ENCODE assay signal across 24 cellular contexts in the genomic region with DNA sequence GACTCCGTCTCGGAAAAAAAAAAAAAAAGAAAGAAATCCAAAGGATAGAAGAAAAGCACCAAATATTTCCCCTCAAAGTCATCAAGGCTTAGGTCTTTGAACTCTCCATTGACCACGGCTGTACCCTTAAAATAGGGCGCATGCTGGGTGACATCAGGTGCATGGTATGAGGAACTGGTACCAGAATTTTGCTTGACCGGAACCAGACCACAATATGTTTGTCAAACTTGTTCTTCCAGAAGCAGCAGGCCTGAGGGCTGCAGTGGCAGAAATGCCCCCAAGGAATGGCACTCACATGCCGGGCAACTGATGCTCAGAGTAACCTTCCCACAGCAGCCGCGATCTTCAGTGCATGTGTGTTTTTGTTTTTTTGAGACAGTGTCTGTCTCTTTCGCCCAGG. TPM values are rescaled to one million over a fixed set of nuclear protein-coding genes. Genes with fewer than 3 reads are reported as not detected.
DNase-seq lines count a peak whose midpoint lies in the region; ATAC-seq and TF ChIP-seq lines count a peak whose summit lies in the region.
"Had no signal": no experiment of that assay in that cellular context is flagged by ENCODE, and none has a peak within 500 bp of the region (broad histone marks: within the 10 kb centered on the region; RNA-seq: fewer than 3 reads in every experiment).

No MANE protein-coding gene starts in this region.

- POLR2A ChIA-PET in MCF 10A (lab: Yijun Ruan, JAX), result interaction anchor here (0.6 to 2.1 kb wide), 2 partner anchors 43 to 564 kb away, joined by 4 to 6 read pairs; no protein-coding TSS in a partner anchor

- H3K36me3 ChIP-seq in lower lobe of right lung, result peaks cover 3% of the 10 kb centered on the region

- intact Hi-C loops in MCF 10A (cut with micrococcal nuclease) (no loop called here), lower lobe of right lung (cut with DNase I) (no loop called here)

- no peaks in the 10 kb centered on the region for H3K27me3 ChIP-seq in lower lobe of right lung (ENCODE audit: low read depth)

- H3K27ac Mint-ChIP-seq in MCF 10A (ENCODE audit: low read depth, unreplicated experiment), result peak overlapping the region; percentile 7
- H3K27ac Mint-ChIP-seq: activated CD8-positive, alpha-beta T cell treated with anti-CD3 and anti-CD28 coated beads for 36 hours; activated naive CD8-positive, alpha-beta T cell treated with anti-CD3 and anti-CD28 coated beads, Interleukin-2, amount 50 U/mL, for 24 hours; activated T-cell treated with anti-CD3 and anti-CD28 coated beads, Interleukin-2, amount 50 U/mL, for 72 hours; natural killer cell treated with Interleukin-12 subunit alpha and Interleukin-12 subunit beta and Interleukin-15 and Interleukin-18, amount 100 ng/mL, for 72 hours; T-helper 17 cell had no signal

- no peak overlapping the region for H3K4me3 Mint-ChIP-seq in MCF 10A (ENCODE audit: unreplicated experiment)
- H3K4me3 Mint-ChIP-seq: activated CD8-positive, alpha-beta T cell treated with anti-CD3 and anti-CD28 coated beads for 36 hours; activated naive CD8-positive, alpha-beta T cell treated with anti-CD3 and anti-CD28 coated beads, Interleukin-2, amount 50 U/mL, for 24 hours; activated T-cell treated with anti-CD3 and anti-CD28 coated beads, Interleukin-2, amount 50 U/mL, for 72 hours; natural killer cell treated with Interleukin-12 subunit alpha and Interleukin-12 subunit beta and Interleukin-15 and Interleukin-18, amount 100 ng/mL, for 72 hours; T-helper 17 cell; WTC11 had no signal

- peaks cover 4% of the 10 kb centered on the region for H3K4me1 Mint-ChIP-seq in MCF 10A (ENCODE audit: insufficient read depth, unreplicated experiment)

- no peaks in the 10 kb centered on the region for H3K4me1 ChIP-seq in lower lobe of right lung

- CTCF ChIA-PET in MCF 10A (lab: Yijun Ruan, JAX), result interaction anchor here (0.6 kb wide), 1 partner anchor 40 kb away, joined by 5 read pairs; no protein-coding TSS in a partner anchor

- no peak overlapping the region for H3K27ac ChIP-seq in lower lobe of right lung
- H3K27ac ChIP-seq: GM23248, skin epidermis had no signal

- H3K9me3 ChIP-seq in lower lobe of right lung, result no peaks in the 10 kb centered on the region

- no peaks in the 10 kb centered on the region for H3K9me3 Mint-ChIP-seq in MCF 10A (ENCODE audit: unreplicated experiment)
- H3K9me3 Mint-ChIP-seq: activated CD8-positive, alpha-beta T cell treated with anti-CD3 and anti-CD28 coated beads for 36 hours; activated naive CD8-positive, alpha-beta T cell treated with anti-CD3 and anti-CD28 coated beads, Interleukin-2, amount 50 U/mL, for 24 hours; activated T-cell treated with anti-CD3 and anti-CD28 coated beads, Interleukin-2, amount 50 U/mL, for 72 hours; natural killer cell treated with Interleukin-12 subunit alpha and Interleukin-12 subunit beta and Interleukin-15 and Interleukin-18, amount 100 ng/mL, for 72 hours; WTC11 had no signal

- peaks cover 21% of the 10 kb centered on the region for H3K36me3 Mint-ChIP-seq in MCF 10A (ENCODE audit: insufficient read depth, unreplicated experiment)

- BruUV-seq in MCF 10A (replicated peaks; lab: Mats Ljungman, UMichigan), result no TSS peak

- ATAC-seq in lower lobe of right lung, result peak; percentile 87 to 89
- ATAC-seq in HG02885 (IDR thresholded peaks at IDR 0.05; ENCODE audit: poor library complexity, unreplicated experiment), result no peak
- no peak for ATAC-seq in GM19397 (IDR thresholded peaks at IDR 0.05; ENCODE audit: unreplicated experiment)
- ATAC-seq: activated CD8-positive, alpha-beta T cell treated with anti-CD3 and anti-CD28 coated beads for 36 hours; activated naive CD8-positive, alpha-beta T cell treated with anti-CD3 and anti-CD28 coated beads, Interleukin-2, amount 50 U/mL, for 24 hours; activated T-cell treated with anti-CD3 and anti-CD28 coated beads, Interleukin-2, amount 50 U/mL, for 72 hours; K562; natural killer cell treated with Interleukin-12 subunit alpha and Interleukin-12 subunit beta and Interleukin-15 and Interleukin-18, amount 100 ng/mL, for 72 hours; T-helper 17 cell; WTC11 had no signal

- no peaks in the 10 kb centered on the region for H3K27me3 Mint-ChIP-seq in MCF 10A (ENCODE audit: insufficient read depth, unreplicated experiment)
- H3K27me3 Mint-ChIP-seq: activated CD8-positive, alpha-beta T cell treated with anti-CD3 and anti-CD28 coated beads for 36 hours; activated naive CD8-positive, alpha-beta T cell treated with anti-CD3 and anti-CD28 coated beads, Interleukin-2, amount 50 U/mL, for 24 hours; natural killer cell treated with Interleukin-12 subunit alpha and Interleukin-12 subunit beta and Interleukin-15 and Interleukin-18, amount 100 ng/mL, for 72 hours; progenitor cell of endocrine pancreas; T-helper 17 cell had no signal

- H3K4me3 ChIP-seq in lower lobe of right lung, result no peak overlapping the region
- H3K4me3 ChIP-seq: GM23248, K562, skin epidermis had no signal

- TF ChIP-seq CTCF in MCF 10A (IDR thresholded peaks at IDR 0.05; ENCODE audit: unreplicated experiment) (no peak), lower lobe of right lung (IDR thresholded peaks at IDR 0.05) (no peak)

- DNase-seq in SIG-M5 treated with dmso at 0.1 percent for 504 hours (lab: John Stamatoyannopoulos, UW; ENCODE audit: unreplicated experiment), result peak; percentile 62
- no peak for DNase-seq in SIG-M5 (lab: John Stamatoyannopoulos, UW)
- DNase-seq in MCF 10A (ENCODE audit: unreplicated experiment), result no peak
- peak; percentile 59 for DNase-seq in lower lobe of right lung
- no peak for DNase-seq in NCI-H524 (lab: John Stamatoyannopoulos, UW)
- DNase-seq in NCI-H2029 (lab: John Stamatoyannopoulos, UW), result no peak
- DNase-seq: activated CD8-positive, alpha-beta T cell treated with anti-CD3 and anti-CD28 coated beads for 36 hours; activated naive CD8-positive, alpha-beta T cell treated with anti-CD3 and anti-CD28 coated beads, Interleukin-2, amount 50 U/mL, for 24 hours; activated T-cell treated with anti-CD3 and anti-CD28 coated beads, Interleukin-2, amount 50 U/mL, for 72 hours; C1 segment of cervical spinal cord; GM23248; head of caudate nucleus; NCI-H2029 treated with DMSO at 0.1 percent for 48 hours; SHP77 treated with DMSO at 0.1 percent for 48 hours; stimulated activated CD4-positive, alpha-beta T cell treated with anti-CD3 and anti-CD28 coated beads, Interleukin-4, amount 100 ng/mL, for 4 hours; substantia nigra; T-helper 17 cell had no signal

RNA-seq across cellular contexts. Expression of gene RCC1, which starts 21.0 kb away (rescaled TPM):
- 30.3 and 42.4 TPM in 2 replicates for total RNA-seq in MCF 10A (2022)
- total RNA-seq in lower lobe of right lung, result 29.1 TPM

RNA-seq across cellular contexts. Expression of gene TRNAU1AP, which starts 26.0 kb away (rescaled TPM):
- total RNA-seq in MCF 10A (2022) (28.2 and 33.4 TPM in 2 replicates), lower lobe of right lung (26.3 TPM)

Comparison
In these comparisons a context has a peak if more than half of its experiments do, and no peak if none do; other contexts are left out.
1. DNase-seq: peak in SIG-M5 treated with dmso at 0.1 percent for 504 hours (single experiment) and lower lobe of right lung (single experiment); none in SIG-M5 (single experiment), MCF 10A (single experiment), NCI-H524 (0 of 2) and NCI-H2029 (single experiment).
2. ATAC-seq: peak in lower lobe of right lung (2 of 2); none in HG02885 (single experiment) and GM19397 (single experiment).